In the genomic region with DNA sequence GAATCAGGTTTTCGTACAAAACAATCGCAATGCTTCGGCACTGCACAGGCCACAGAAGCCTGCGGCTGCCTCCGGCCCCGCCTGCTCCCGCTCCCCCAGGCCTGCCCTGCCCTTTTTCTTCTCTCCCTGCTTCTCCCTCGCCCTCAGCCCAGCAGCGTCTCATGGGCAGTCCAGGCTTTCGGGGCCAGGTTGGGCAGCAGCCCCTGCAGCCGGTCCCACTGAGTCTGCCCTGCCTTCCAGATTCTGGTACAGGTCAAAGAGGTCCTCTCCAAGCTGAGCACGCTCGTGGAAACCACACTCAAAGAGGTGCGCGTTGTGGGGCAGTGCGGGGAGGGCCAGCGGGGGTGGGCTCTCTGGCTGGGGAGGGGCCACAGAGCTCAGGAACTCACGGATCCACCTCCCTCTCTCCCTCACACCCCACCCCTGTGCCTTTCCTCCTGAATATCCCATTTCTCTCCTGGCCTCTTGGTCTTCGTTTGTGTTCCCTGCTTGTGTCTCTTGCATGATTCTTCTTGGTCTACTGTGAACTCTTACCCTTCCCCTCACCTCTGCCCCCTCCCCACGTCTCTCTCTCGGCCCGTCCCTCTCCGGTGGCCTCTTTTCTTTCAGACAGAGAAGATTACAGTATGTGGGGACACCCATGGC, we compare ENCODE assay signal across 18 cellular contexts. TPM values are rescaled to one million over a fixed set of nuclear protein-coding genes. Genes with fewer than 3 reads are reported as not detected.
"Had no signal": no experiment of that assay in that cellular context is flagged by ENCODE, and none has a peak within 500 bp of the region (broad histone marks: within the 10 kb centered on the region; RNA-seq: fewer than 3 reads in every experiment).

No MANE protein-coding gene starts in this region.

- H3K4me3 Mint-ChIP-seq: memory B cell; natural killer cell; stimulated activated naive CD8-positive, alpha-beta T cell treated with anti-CD3 and anti-CD28 coated beads, Interleukin-15, Interleukin-2, amounts not matched to agents 100 ng/mL and 50 ng/mL, for 24 hours had no signal

- H3K4me3 ChIP-seq: ascending aorta, breast epithelium, gastroesophageal sphincter, upper lobe of left lung had no signal

- H3K27ac ChIP-seq: ascending aorta, breast epithelium, gastroesophageal sphincter, upper lobe of left lung had no signal

- H3K27me3 ChIP-seq: ascending aorta, breast epithelium, gastroesophageal sphincter, upper lobe of left lung had no signal

- H3K4me1 Mint-ChIP-seq: memory B cell had no signal

- H3K9me3 Mint-ChIP-seq: memory B cell; natural killer cell; stimulated activated naive CD8-positive, alpha-beta T cell treated with anti-CD3 and anti-CD28 coated beads, Interleukin-15, Interleukin-2, amounts not matched to agents 100 ng/mL and 50 ng/mL, for 24 hours had no signal

- H3K4me1 ChIP-seq: breast epithelium, upper lobe of left lung had no signal

- H3K27me3 Mint-ChIP-seq: memory B cell; stimulated activated naive CD8-positive, alpha-beta T cell treated with anti-CD3 and anti-CD28 coated beads, Interleukin-15, Interleukin-2, amounts not matched to agents 100 ng/mL and 50 ng/mL, for 24 hours had no signal

- H3K36me3 ChIP-seq: breast epithelium had no signal

- H3K27ac Mint-ChIP-seq: stimulated activated naive CD8-positive, alpha-beta T cell treated with anti-CD3 and anti-CD28 coated beads, Interleukin-15, Interleukin-2, amounts not matched to agents 100 ng/mL and 50 ng/mL, for 24 hours had no signal

- H3K9me3 ChIP-seq: ascending aorta, breast epithelium, gastroesophageal sphincter, upper lobe of left lung had no signal

- DNase-seq: activated CD4-positive, alpha-beta T cell treated with anti-CD3 and anti-CD28 coated beads, Interleukin-2, amount 50 U/mL, for 4 hours; activated CD4-positive, CD25-positive, alpha-beta regulatory T cell treated with anti-CD3 and anti-CD28 coated beads, Interleukin-2, amount 50 U/mL, for 72 hours; activated gamma-delta T cell treated with Interleukin-2 at 50 U/mL for 16 hours; left colon; natural killer cell; nucleus accumbens; small intestine; stimulated activated CD4-positive, alpha-beta T cell treated with anti-CD3 and anti-CD28 coated beads, Interleukin-4, amount 100 ng/mL, for 4 hours; T-helper 1 cell; T1000; upper lobe of left lung had no signal

RNA-seq across cellular contexts. Expression of gene CCDC8, which starts 30.1 kb away (rescaled TPM):
- total RNA-seq: natural killer cell had no signal

RNA-seq across cellular contexts. Expression of gene PNMA8C, which starts 45.4 kb away (rescaled TPM):
- total RNA-seq: dermis microvascular lymphatic vessel endothelial cell had no signal
- polyA plus RNA-seq: esophagus had no signal
